ENCODE assay signal across 26 cellular contexts in the genomic region with DNA sequence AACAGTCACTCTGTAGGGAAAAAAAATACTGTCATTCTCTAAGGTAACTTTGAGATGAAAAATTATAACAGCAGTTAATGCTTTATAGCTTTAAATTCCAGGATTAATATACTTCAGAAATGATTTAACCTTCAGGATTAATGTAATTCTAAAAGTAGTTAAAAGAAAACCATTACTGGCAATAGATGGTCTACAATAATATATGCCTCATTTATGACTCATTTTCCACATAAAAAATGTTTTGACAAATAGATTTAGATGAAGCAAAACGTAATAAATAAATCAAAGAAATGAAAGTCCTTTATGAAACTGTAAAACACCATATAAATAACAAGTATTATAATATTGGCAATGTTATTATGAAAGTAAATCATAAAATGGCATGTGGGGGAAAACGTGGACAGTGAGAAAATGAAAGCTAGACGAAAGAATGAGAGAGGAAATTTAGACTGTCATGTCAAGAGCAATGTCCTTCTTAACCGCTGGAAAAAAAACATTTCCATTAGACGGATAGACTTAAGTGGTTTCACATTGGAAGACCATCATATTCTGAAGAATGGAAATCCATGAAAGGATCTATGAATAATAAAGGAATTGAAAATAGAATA.
DNase-seq lines count a peak whose midpoint lies in the region; ATAC-seq, FAIRE-seq and TF ChIP-seq lines count a peak whose summit lies in the region.
"Had no signal": no experiment of that assay in that cellular context is flagged by ENCODE, and none has a peak within 500 bp of the region (broad histone marks: within the 10 kb centered on the region; RNA-seq: fewer than 3 reads in every experiment).

No MANE protein-coding gene starts in this region.

- no peaks in the 10 kb centered on the region for H3K27me3 ChIP-seq in GM23248 (replicated peaks; ENCODE audit: insufficient read depth)
- H3K27me3 ChIP-seq in adipocyte (replicated peaks; ENCODE audit: control insufficient read depth, insufficient read depth, low read length), result no peaks in the 10 kb centered on the region
- H3K27me3 ChIP-seq: foreskin keratinocyte, SJCRH30 had no signal

- H3K27ac ChIP-seq in GM23248, result peak overlapping the region; percentile 17
- H3K27ac ChIP-seq: foreskin keratinocyte, SJCRH30 had no signal

- H3K36me3 ChIP-seq in GM23248 (ENCODE audit: low read depth) (no peaks in the 10 kb centered on the region), adipocyte (ENCODE audit: control insufficient read depth, insufficient read depth, low read length, severe bottlenecking) (no peaks in the 10 kb centered on the region)
- H3K36me3 ChIP-seq: SJCRH30 had no signal

- H3K4me3 ChIP-seq in AG04449 (ENCODE audit: low read depth, low read length), result peak overlapping the region; percentile 21
- H3K4me3 ChIP-seq in GM23248, result peak overlapping the region; percentile 73
- peak overlapping the region; percentile 81 for H3K4me3 ChIP-seq in adipocyte (ENCODE audit: low read length)
- H3K4me3 ChIP-seq: GM23338, SJCRH30 had no signal

- no peaks in the 10 kb centered on the region for H3K79me2 ChIP-seq in GM23248 (ENCODE audit: insufficient read depth)

- FAIRE-seq in frontal cortex (lab: Jason Lieb, UNC), result peak; percentile 67
- FAIRE-seq: GM18507, HTR-8/SVneo had no signal

- H3K9ac ChIP-seq in GM23248 (peak overlapping the region; percentile 58), adipocyte (ENCODE audit: low read length) (peak overlapping the region; percentile 72)

- 1 to 3% methylated on average over 5 of the region's 5 CpGs for WGBS in GM23248 (ENCODE audit: low coverage in 1 of 2, low lambda C conversion rate in 2 of 2, missing lambda C conversion rate in 2 of 2), 2 experiments

- no peaks in the 10 kb centered on the region for H3F3A ChIP-seq in GM23248 (ENCODE audit: insufficient read depth)

- H3K9me3 ChIP-seq in GM23248 (ENCODE audit: low read depth) (no peaks in the 10 kb centered on the region), adipocyte (ENCODE audit: control insufficient read depth, low read length) (no peaks in the 10 kb centered on the region)

- H3K4me2 ChIP-seq in GM23248 (ENCODE audit: unreplicated experiment), result peak overlapping the region; percentile 96
- H3K4me2 ChIP-seq: GM23338 had no signal

- CTCF ChIA-PET in AG04449 (lab: Yijun Ruan, JAX), result interaction anchor here (1.1 to 1.5 kb wide), 3 partner anchors 10 to 93 kb away, joined by 3 to 4 read pairs (median 4); no protein-coding TSS in a partner anchor

- DNase-seq in AG04449 (ENCODE audit: low read depth, low spot score) (no peak), GM23248 (peak; percentile 42), adipocyte (ENCODE audit: low read depth) (no peak), frontal cortex (ENCODE audit: low spot score in 2 of 2) (no peak), NCI-H187 (lab: John Stamatoyannopoulos, UW) (no peak), hippocampal formation (lab: John Stamatoyannopoulos, UW) (no peak), NCI-H187 treated with DMSO at 0.1 percent for 48 hours (lab: John Stamatoyannopoulos, UW) (no peak)
- DNase-seq: activated CD4-positive, alpha-beta memory T cell treated with anti-CD3 and anti-CD28 coated beads for 36 hours; amygdala; CD8-positive, alpha-beta memory T cell; DMS79 treated with DMSO at 0.1 percent for 48 hours; effector memory CD8-positive, alpha-beta T cell; foreskin keratinocyte; mesendoderm; naive thymus-derived CD8-positive, alpha-beta T cell; NCI-H1417; NCI-H526; OCI-M1; SJCRH30; small intestine; stimulated activated CD4-positive, alpha-beta T cell treated with anti-CD3 and anti-CD28 coated beads, Interleukin-4, amount 100 ng/mL, for 4 hours had no signal

- TF ChIP-seq CTCF in AG04449 (IDR thresholded peaks at IDR 0.05; ENCODE audit: insufficient read depth, low read length, missing control alignments), result no peak

- in situ Hi-C loops in GM23248 (cut with MboI), result no loop called here

- POLR2A ChIA-PET in AG04449 (lab: Yijun Ruan, JAX), result no interaction called here

- peak overlapping the region; percentile 81 for H2AFZ ChIP-seq in GM23248
- H2AFZ ChIP-seq: GM23338 had no signal

- no peak for ATAC-seq in GM18520 (IDR thresholded peaks at IDR 0.05; ENCODE audit: unreplicated experiment)
- ATAC-seq: effector memory CD8-positive, alpha-beta T cell; foreskin keratinocyte; GM23338; naive thymus-derived CD8-positive, alpha-beta T cell; WTC11 had no signal

- H4K20me1 ChIP-seq in GM23248 (ENCODE audit: insufficient read depth), result no peaks in the 10 kb centered on the region

- no peaks in the 10 kb centered on the region for H3K9me2 ChIP-seq in GM23248 (ENCODE audit: insufficient read depth)

- H3K4me1 ChIP-seq in GM23248 (ENCODE audit: insufficient read depth) (peaks cover 17% of the 10 kb centered on the region; the same call in 1 of the 2 replicates), adipocyte (ENCODE audit: control insufficient read depth, insufficient read depth, low read length) (peaks cover 9% of the 10 kb centered on the region)
- H3K4me1 ChIP-seq: foreskin keratinocyte had no signal

Comparison
In these comparisons a context has a peak if more than half of its experiments do, and no peak if none do; other contexts are left out.
1. H3K4me3 ChIP-seq: peak in every context shown above with its lines; median percentile 81 in adipocyte; 73 in GM23248; 21 in AG04449.